In the genomic region with DNA sequence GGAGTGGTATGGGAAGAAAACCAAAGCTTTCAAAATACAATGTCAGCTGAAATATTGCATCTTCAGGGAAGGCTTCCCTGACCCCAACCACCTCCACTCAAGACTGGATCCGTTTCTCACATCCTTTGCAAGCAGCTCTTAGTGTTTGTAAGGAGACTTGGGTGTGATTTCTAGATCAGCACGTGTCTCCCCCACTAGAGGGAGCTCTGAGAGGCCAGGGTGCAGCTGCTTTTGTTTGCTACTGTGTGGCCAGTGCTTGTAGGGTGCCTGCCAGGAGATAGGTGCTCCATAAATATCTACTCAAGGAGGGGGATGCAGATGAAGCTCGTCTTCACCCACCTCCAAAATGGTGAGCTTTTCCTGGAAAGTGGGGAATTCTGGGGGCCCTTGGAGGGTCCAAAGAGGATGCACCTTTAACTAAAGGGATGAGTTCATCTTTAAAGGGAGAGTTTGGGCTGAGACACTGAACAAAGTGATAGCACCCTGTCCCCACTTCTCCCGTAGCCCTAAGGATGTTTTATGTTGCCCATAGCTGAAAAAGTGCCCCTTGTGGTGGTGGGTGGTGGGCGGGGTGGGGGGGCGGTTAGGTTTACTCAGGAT, we compare ENCODE assay signal across 8 cellular contexts. TPM values are rescaled to one million over a fixed set of nuclear protein-coding genes. Genes with fewer than 3 reads are reported as not detected.
DNase-seq lines count a peak whose midpoint lies in the region; ATAC-seq and TF ChIP-seq lines count a peak whose summit lies in the region.

No MANE protein-coding gene starts in this region.

- no peaks in the 10 kb centered on the region for H3K36me3 ChIP-seq in spleen

- DNase-seq in AG04450 (ENCODE audit: low read depth, low spot score): no peak
- DNase-seq in GM12864 (ENCODE audit: low read depth): peak; percentile 15
- DNase-seq in NCI-H446 (lab: John Stamatoyannopoulos, UW): peak; percentile 56 to 57
- DNase-seq in activated T-cell treated with anti-CD3 and anti-CD28 coated beads, Interleukin-2, amount 50 U/mL, for 48 hours: peak; percentile 53 to 57
- DNase-seq in left ventricle myocardium superior: no peak
- DNase-seq in spleen: no peak

- no peaks in the 10 kb centered on the region for H3K9me3 ChIP-seq in AG04450 (ENCODE audit: control insufficient read depth, insufficient read depth, low read length)
- H3K9me3 ChIP-seq in spleen: no peaks in the 10 kb centered on the region

- peaks cover 16% of the 10 kb centered on the region for H3K27me3 ChIP-seq in AG04450 (ENCODE audit: control insufficient read depth, insufficient read depth, low read length)
- peaks cover 0 to 13% (median 0%) of the 10 kb centered on the region in 7 donors for H3K27me3 ChIP-seq in spleen (replicated peaks in 1 of 7)

- H3K27ac ChIP-seq in AG04450 (ENCODE audit: low read depth, low read length) (no peak overlapping the region), spleen (no peak overlapping the region)

- H3K4me3 ChIP-seq in AG04450 (ENCODE audit: low read depth, low read length): no peak overlapping the region
- no peak overlapping the region for H3K4me3 ChIP-seq in GM12864 (ENCODE audit: low read depth, low read length)
- no peak overlapping the region for H3K4me3 ChIP-seq in spleen

- WGBS in spleen, 5 donors: 32 to 55% (median 49%) methylated on average over 4 to 6 of the region's 6 CpGs

- ATAC-seq in left ventricle myocardium superior: peak; percentile 43
- ATAC-seq in GM21786 (IDR thresholded peaks at IDR 0.05; ENCODE audit: unreplicated experiment): no peak
- no peak for ATAC-seq in GM21447 (IDR thresholded peaks at IDR 0.05; ENCODE audit: unreplicated experiment)

- CTCF ChIA-PET in AG04450 (lab: Charles Lee): interaction anchor here (0.5 to 3.9 kb wide), 33 partner anchors 9 to 1691 kb away, joined by 3 to 62 read pairs (median 5); a partner anchor contains a TSS

- POLR2A ChIA-PET in AG04450 (lab: Yijun Ruan, JAX): no interaction called here

- H3K4me1 ChIP-seq in spleen: peaks cover 0 to 13% (median 5%) of the 10 kb centered on the region in 6 donors

- no peak for TF ChIP-seq POLR2A in spleen (IDR thresholded peaks at IDR 0.05)

- intact Hi-C loops in left ventricle myocardium superior (cut with micrococcal nuclease) (no loop called here), spleen (cut with DNase I; ENCODE audit: low total_unique reads) (no loop called here)

- peak; percentile 75 for TF ChIP-seq CTCF in AG04450 (IDR thresholded peaks at IDR 0.05; ENCODE audit: low read depth, low read length)
- peak; percentile 87 for TF ChIP-seq CTCF in GM12864 (IDR thresholded peaks at IDR 0.05; ENCODE audit: low read depth, low read length, missing control alignments)
- TF ChIP-seq CTCF in spleen (IDR thresholded peaks at IDR 0.05 in 8 of 11, conservative IDR thresholded peaks at IDR 0.05 in 3 of 11): peak in 9 of 11 experiments; percentile 31 to 65 (median 57)

RNA-seq across cellular contexts. Expression of a gene that starts 52.6 kb away (rescaled TPM):
- polyA plus RNA-seq in AG04450 (2011; rRNA removed) (0.10 and 0.14 TPM in 2 replicates), spleen (10 to 100 TPM; 18.7 to 53.2 (median 27.3) TPM)
- polyA minus RNA-seq in AG04450 (2011; rRNA and poly(A)+ RNA removed): 0.09 and 0.23 TPM in 2 replicates
- total RNA-seq in left ventricle myocardium superior (12.9 TPM), spleen (100 to 1,000 TPM; 140 to 295 (median 194) TPM)

Comparison
In these comparisons a context has a peak if more than half of its experiments do, and no peak if none do; other contexts are left out.
1. DNase-seq: peak in GM12864 (single experiment), NCI-H446 (2 of 2) and activated T-cell treated with anti-CD3 and anti-CD28 coated beads, Interleukin-2, amount 50 U/mL, for 48 hours (2 of 2); none in AG04450 (single experiment), left ventricle myocardium superior (single experiment) and spleen (single experiment).
2. RNA of a gene that starts 52.6 kb away (total RNA-seq): 140 to 295 TPM in spleen; 12.9 TPM in left ventricle myocardium superior (single experiment); every median in the first group is over 10 times any median in the second.
3. Peak in every context shown above with its lines, with median percentiles within 50 percentile points of each other: CTCF ChIP-seq.